In the genomic region with DNA sequence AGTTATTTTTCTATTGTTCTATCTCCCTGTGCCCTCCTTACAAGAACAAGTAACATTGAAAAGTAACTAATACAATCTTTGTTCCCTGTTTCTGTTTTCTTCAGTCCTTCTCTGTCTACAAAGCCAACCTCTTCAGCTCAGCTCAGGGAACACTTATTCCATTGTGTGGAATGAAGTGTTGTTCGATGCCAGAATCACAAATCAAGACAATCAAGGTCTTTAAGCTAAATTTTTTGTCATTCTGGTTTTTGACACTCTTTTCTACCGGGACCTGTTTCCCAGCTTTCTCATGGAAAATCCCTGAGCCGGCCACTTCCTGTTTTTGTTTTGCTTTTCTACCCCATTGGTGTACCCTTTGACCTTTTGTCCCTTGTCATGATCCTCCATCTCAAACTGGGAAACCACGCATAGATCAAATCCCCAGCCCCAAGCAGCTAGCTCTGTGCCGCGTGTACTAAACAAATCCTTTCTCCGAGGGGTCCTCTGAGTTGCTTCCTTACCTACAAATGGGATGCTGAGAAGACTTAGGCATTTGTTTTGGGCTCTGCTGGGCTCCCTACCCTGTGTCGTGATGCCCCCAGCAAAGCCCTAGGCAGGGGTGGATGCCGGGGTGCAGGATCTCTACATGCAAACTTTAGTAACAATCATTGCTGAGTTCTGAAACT, we compare ENCODE assay signal across 8 cellular contexts.
DNase-seq lines count a peak whose midpoint lies in the region; ATAC-seq and TF ChIP-seq lines count a peak whose summit lies in the region.

No MANE protein-coding gene starts in this region.

- peak overlapping the region in 1 of 7 donors; percentile 33 for H3K4me3 Mint-ChIP-seq in CD8-positive, alpha-beta memory T cell

- H2AFZ ChIP-seq in SU-DHL-6 (ENCODE audit: low read depth, low read length, severe bottlenecking) = peak overlapping the region; percentile 64

- peaks cover 16 to 49% (median 37%) of the 10 kb centered on the region in 3 donors for H3K4me1 Mint-ChIP-seq in CD8-positive, alpha-beta memory T cell

- intact Hi-C loops in ovary (cut with DNase I) = loop anchor here in 3 of 4 donors (5.0 to 10.0 kb wide), 4 partner anchors 88 to 452 kb away; a partner anchor contains a TSS

- no peak for TF ChIP-seq CTCF in SU-DHL-6 (IDR thresholded peaks at IDR 0.05; ENCODE audit: insufficient read depth, low read length, poor library complexity, severe bottlenecking)
- TF ChIP-seq CTCF in fibroblast of mammary gland (conservative IDR thresholded peaks at IDR 0.05; ENCODE audit: control insufficient read depth, insufficient read depth, low read depth, low read length) = no peak
- TF ChIP-seq CTCF in ovary (IDR thresholded peaks at IDR 0.05) = no peak

- H3K27me3 ChIP-seq in CD8-positive, alpha-beta memory T cell (ENCODE audit: insufficient read depth, low read length, poor library complexity, severe bottlenecking) = no peaks in the 10 kb centered on the region
- H3K27me3 ChIP-seq in SU-DHL-6 (ENCODE audit: low read length) = no peaks in the 10 kb centered on the region
- no peaks in the 10 kb centered on the region for H3K27me3 ChIP-seq in ovary

- no peak for TF ChIP-seq POLR2A in ovary (IDR thresholded peaks at IDR 0.05)

- peak overlapping the region; percentile 36 for H3K4me2 ChIP-seq in SU-DHL-6 (ENCODE audit: low read depth, low read length, poor library complexity, severe bottlenecking)

- H3K9me3 ChIP-seq in CD8-positive, alpha-beta memory T cell (ENCODE audit: low read length) = no peaks in the 10 kb centered on the region
- H3K9me3 ChIP-seq in SU-DHL-6 (ENCODE audit: insufficient read depth, low read length) (no peaks in the 10 kb centered on the region), ovary (no peaks in the 10 kb centered on the region)

- ATAC-seq in GM21528 (IDR thresholded peaks at IDR 0.05; ENCODE audit: low FRiP score, unreplicated experiment) = no peak
- no peak for ATAC-seq in HG02885 (IDR thresholded peaks at IDR 0.05; ENCODE audit: poor library complexity, unreplicated experiment)

- H3K9me2 ChIP-seq in SU-DHL-6 (replicated peaks; ENCODE audit: insufficient read depth, low read length) = no peaks in the 10 kb centered on the region

- no peaks in the 10 kb centered on the region for H3K36me3 Mint-ChIP-seq in CD8-positive, alpha-beta memory T cell

- peak overlapping the region in 6 of 8 donors; percentile 13 to 90 (median 40) for H3K27ac Mint-ChIP-seq in CD8-positive, alpha-beta memory T cell

- POLR2A ChIA-PET in CD8-positive, alpha-beta memory T cell (lab: Charles Lee) = no interaction called here

- H3K4me3 ChIP-seq in CD8-positive, alpha-beta memory T cell (ENCODE audit: low read length) = no peak overlapping the region
- no peak overlapping the region for H3K4me3 ChIP-seq in SU-DHL-6 (ENCODE audit: insufficient read depth, low read length, poor library complexity, severe bottlenecking)
- no peak overlapping the region for H3K4me3 ChIP-seq in fibroblast of mammary gland (ENCODE audit: control insufficient read depth, low read depth, low read length)
- H3K4me3 ChIP-seq in ovary = no peak overlapping the region

- H3K9me3 Mint-ChIP-seq in CD8-positive, alpha-beta memory T cell = no peaks in the 10 kb centered on the region

- no peak for TF ChIP-seq EP300 in ovary (IDR thresholded peaks at IDR 0.05)

- no peak for DNase-seq in CD8-positive, alpha-beta memory T cell
- DNase-seq in fibroblast of mammary gland (ENCODE audit: low read depth) = peak; percentile 65
- peak in 1 of 5 donors; percentile 57 for DNase-seq in ovary
- no peak for DNase-seq in SIG-M5 treated with dmso at 0.1 percent for 504 hours (lab: John Stamatoyannopoulos, UW; ENCODE audit: unreplicated experiment)
- no peak for DNase-seq in iPS-NIHi7 (ENCODE audit: extremely low spot score)

- no peak overlapping the region for H3K27ac ChIP-seq in CD8-positive, alpha-beta memory T cell (ENCODE audit: low read depth, low read length)
- H3K27ac ChIP-seq in SU-DHL-6 (ENCODE audit: low read depth, low read length) (peak overlapping the region; percentile 31; the same call in 1 of the 2 replicates), ovary (peak overlapping the region; percentile 44 to 76)

- no peaks in the 10 kb centered on the region for H3K27me3 Mint-ChIP-seq in CD8-positive, alpha-beta memory T cell

- no peaks in the 10 kb centered on the region for H3K79me2 ChIP-seq in SU-DHL-6 (ENCODE audit: insufficient read depth, low read length)

- H3K4me1 ChIP-seq in CD8-positive, alpha-beta memory T cell (ENCODE audit: insufficient read depth, low read length) = peaks cover 10% of the 10 kb centered on the region
- peaks cover 19% of the 10 kb centered on the region for H3K4me1 ChIP-seq in ovary (ENCODE audit: insufficient read depth)

- CTCF ChIA-PET in CD8-positive, alpha-beta memory T cell (lab: Charles Lee) = no interaction called here

- peak overlapping the region; percentile 26 for H3K9ac ChIP-seq in SU-DHL-6 (ENCODE audit: low read length)

- no peaks in the 10 kb centered on the region for H4K20me1 ChIP-seq in SU-DHL-6 (ENCODE audit: low read depth, low read length)

- peaks cover 13% of the 10 kb centered on the region; the same call in 1 of the 2 replicates for H3F3A ChIP-seq in SU-DHL-6 (ENCODE audit: insufficient read depth)

- WGBS in ovary, 3 donors = 38 to 45% (median 39%) methylated on average over 9 of the region's 9 CpGs

- no peaks in the 10 kb centered on the region for H3K36me3 ChIP-seq in CD8-positive, alpha-beta memory T cell (ENCODE audit: insufficient read depth, low read length)
- H3K36me3 ChIP-seq in SU-DHL-6 (ENCODE audit: low read length) (no peaks in the 10 kb centered on the region), ovary (no peaks in the 10 kb centered on the region)
